1 cellular context compared by ENCODE assay signal in genomic region chr12:70317781-70318180, GRCh38.
TF ChIP-seq lines count a peak whose summit lies in the region.

No MANE protein-coding gene starts in this region.

TF ChIP-seq in GM12878, 131 proteins besides CTCF, POLR2A, EP300 and RAD21 (continued from another document):
- TF ChIP-seq MLLT1 (IDR thresholded peaks at IDR 0.05) = peak; percentile 76
- TF ChIP-seq MEF2B (IDR thresholded peaks at IDR 0.05; ENCODE audit: partially characterized antibody, poor library complexity, severe bottlenecking) = peak; percentile 61
